ENCODE assay signal across 10 cellular contexts in genomic region chr12:55908726-55909512, GRCh38. TPM values are rescaled to one million over a fixed set of nuclear protein-coding genes. Genes with fewer than 3 reads are reported as not detected.
DNase-seq lines count a peak whose midpoint lies in the region; ATAC-seq and TF ChIP-seq lines count a peak whose summit lies in the region.
"Had no signal": no experiment of that assay in that cellular context is flagged by ENCODE, and none has a peak within 500 bp of the region (broad histone marks: within the 10 kb centered on the region; RNA-seq: fewer than 3 reads in every experiment).

No MANE protein-coding gene starts in this region.

- H3K4me1 ChIP-seq in left ventricle myocardium inferior = peaks cover 29% of the 10 kb centered on the region

- intact Hi-C loops in left ventricle myocardium inferior (cut with micrococcal nuclease) = no loop called here

- H3K36me3 ChIP-seq in left ventricle myocardium inferior = no peaks in the 10 kb centered on the region

- H3K27ac ChIP-seq in VCaP (peak overlapping the region; percentile 80), left ventricle myocardium inferior (replicated peaks) (peak overlapping the region; percentile 51)

- no peaks in the 10 kb centered on the region for H3K27me3 ChIP-seq in left ventricle myocardium inferior (ENCODE audit: low read depth)

- ATAC-seq in HG02763 (IDR thresholded peaks at IDR 0.05; ENCODE audit: unreplicated experiment) (no peak), GM18861 (IDR thresholded peaks at IDR 0.05; ENCODE audit: unreplicated experiment) (no peak)

- TF ChIP-seq CTCF in VCaP (conservative IDR thresholded peaks at IDR 0.05) (no peak), left ventricle myocardium inferior (IDR thresholded peaks at IDR 0.05; ENCODE audit: borderline replicate concordance) (no peak)

- no peak overlapping the region for H3K4me3 ChIP-seq in left ventricle myocardium inferior

- H3K9me3 ChIP-seq in left ventricle myocardium inferior (replicated peaks) = no peaks in the 10 kb centered on the region

- DNase-seq in EH (ENCODE audit: low read depth) (peak; percentile 60), left ventricle myocardium inferior (no peak), putamen (ENCODE audit: low spot score) (peak; percentile 10), NOMO-1 (lab: John Stamatoyannopoulos, UW; ENCODE audit: unreplicated experiment in 2 of 2) (no peak), NCI-H1417 treated with DMSO at 0.1 percent for 48 hours (lab: John Stamatoyannopoulos, UW) (no peak)
- DNase-seq: activated CD4-positive, alpha-beta memory T cell treated with anti-CD3 and anti-CD28 coated beads for 36 hours; stimulated activated CD4-positive, alpha-beta T cell treated with anti-CD3 and anti-CD28 coated beads, Interleukin-12 subunit alpha, Interleukin-12 subunit beta, amount 100 ng/mL, for 4 hours had no signal

RNA-seq across cellular contexts. Expression of gene PYM1, which starts 18.8 kb away (rescaled TPM):
- total RNA-seq in left ventricle myocardium inferior = 14.8 TPM

RNA-seq across cellular contexts. Expression of gene DGKA, which starts 22.0 kb away (rescaled TPM):
- 6.5 TPM for total RNA-seq in left ventricle myocardium inferior

RNA-seq across cellular contexts. Expression of gene PMEL, which starts 56.9 kb away (rescaled TPM):
- total RNA-seq in left ventricle myocardium inferior = 0.16 TPM

RNA-seq across cellular contexts. Expression of gene CDK2, which starts 57.7 kb away (rescaled TPM):
- 7.3 TPM for total RNA-seq in left ventricle myocardium inferior

Comparison
In these comparisons a context has a peak if more than half of its experiments do, and no peak if none do; other contexts are left out.
1. DNase-seq: peak in EH (single experiment) and putamen (single experiment); none in left ventricle myocardium inferior (single experiment), NOMO-1 (0 of 2) and NCI-H1417 treated with DMSO at 0.1 percent for 48 hours (single experiment).